1 cellular context compared by ENCODE assay signal in the genomic region with DNA sequence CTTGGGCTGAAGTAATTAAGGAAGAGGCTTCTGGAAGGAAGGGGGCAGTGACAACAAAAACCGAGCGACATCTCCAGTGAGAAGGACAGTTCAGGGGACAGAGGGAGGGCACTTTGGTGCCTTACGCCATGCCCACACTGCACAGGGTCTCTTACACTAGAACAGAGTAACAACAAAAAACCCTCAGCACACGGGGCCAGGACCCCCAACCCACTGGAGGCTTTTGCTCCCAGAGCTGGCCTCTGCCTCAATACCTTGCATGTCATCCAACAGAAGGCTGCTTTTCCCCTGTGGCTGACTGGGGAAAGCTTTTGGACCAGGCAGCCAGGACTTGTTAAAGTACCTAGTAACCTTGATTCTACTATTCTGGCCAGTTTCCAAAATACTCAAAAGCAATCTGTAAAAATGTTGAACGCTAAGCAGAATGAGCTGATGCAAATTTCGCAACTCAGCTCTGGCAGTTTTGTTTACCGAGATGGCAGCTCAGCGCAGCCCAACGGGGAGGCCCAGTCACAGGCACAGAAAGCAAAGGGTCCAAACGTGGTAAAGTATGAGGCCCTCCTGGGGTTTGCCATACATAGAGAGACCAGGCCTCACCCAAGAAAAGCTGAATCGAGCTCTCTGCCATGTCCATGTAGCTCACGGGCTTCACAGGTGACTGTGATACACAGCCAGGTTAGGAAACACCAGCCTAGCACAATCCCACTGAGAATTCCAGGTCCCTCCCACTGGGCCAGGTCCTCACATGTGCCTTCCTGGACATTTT.
A peak's percentile ranks its signal among the peaks of the same experiment; 100 is the strongest.
TF ChIP-seq lines count a peak whose summit lies in the region.

No MANE protein-coding gene starts in this region.

TF ChIP-seq in H1, 55 proteins besides CTCF, POLR2A, EP300 and RAD21:
- TF ChIP-seq POU5F1 (IDR thresholded peaks at IDR 0.05; ENCODE audit: low read depth, low read length) (no peak), MAFK (IDR thresholded peaks at IDR 0.05; ENCODE audit: low read depth, low read length) (no peak), CEBPB (IDR thresholded peaks at IDR 0.05; ENCODE audit: low read depth, low read length) (0 out of 2 replicates have a peak, but pooled peaks have one; percentile 30)
